ENCODE assay signal across 22 cellular contexts in the genomic region with DNA sequence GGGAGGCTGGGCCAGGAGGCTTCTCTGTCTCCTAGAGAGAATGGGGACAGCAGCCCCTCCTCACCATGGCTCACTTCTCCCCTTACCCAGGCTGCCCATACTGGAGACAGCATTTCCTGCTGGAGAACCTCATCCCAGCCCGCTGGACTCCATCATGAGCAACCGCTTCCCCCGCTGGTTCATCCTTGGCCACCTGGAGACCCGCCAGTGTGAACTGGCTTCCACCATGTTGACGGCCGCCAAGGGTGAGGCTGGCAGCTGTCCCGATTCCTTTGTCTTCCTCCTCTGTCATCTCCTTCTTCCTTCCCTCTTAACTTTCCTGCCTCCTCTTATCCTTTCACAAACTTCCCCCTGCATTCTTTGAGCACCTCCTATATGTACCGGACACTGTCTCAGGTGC. TPM values are rescaled to one million over a fixed set of nuclear protein-coding genes. Genes with fewer than 3 reads are reported as not detected.
DNase-seq lines count a peak whose midpoint lies in the region; ATAC-seq and TF ChIP-seq lines count a peak whose summit lies in the region.
"Had no signal": no experiment of that assay in that cellular context is flagged by ENCODE, and none has a peak within 500 bp of the region (broad histone marks: within the 10 kb centered on the region; RNA-seq: fewer than 3 reads in every experiment).

No MANE protein-coding gene starts in this region.

- H3K27ac Mint-ChIP-seq in activated T-helper 17 cell treated with anti-CD3 and anti-CD28 coated beads, Interleukin-2, amount 50 U/mL, for 72 hours: peak overlapping the region; percentile 36
- H3K27ac Mint-ChIP-seq in stimulated activated effector memory CD8-positive, alpha-beta T cell treated with anti-CD3 and anti-CD28 coated beads, Interleukin-12 subunit alpha, Interleukin-12 subunit beta, amount 100 ng/mL, for 72 hours: peak overlapping the region; percentile 0
- H3K27ac Mint-ChIP-seq: activated naive CD8-positive, alpha-beta T cell had no signal

- no peak overlapping the region for H3K18ac ChIP-seq in IMR-90 (ENCODE audit: low read depth, low read length)

- CTCF ChIA-PET in IMR-90 (lab: Yijun Ruan, JAX) (no interaction called here), mammary epithelial cell (lab: Charles Lee; ENCODE audit: low non-redundant PET) (interaction anchor here (0.5 kb wide), 1 partner anchor 858 kb away, joined by 4 read pairs; no protein-coding TSS in a partner anchor)

- H3K79me2 ChIP-seq in mammary epithelial cell (ENCODE audit: insufficient read depth, low read length): no peaks in the 10 kb centered on the region

- TF ChIP-seq CTCF in IMR-90 (conservative IDR thresholded peaks at IDR 0.05; ENCODE audit: low read depth, low read length) (no peak), left ventricle myocardium inferior (IDR thresholded peaks at IDR 0.05; ENCODE audit: borderline replicate concordance) (no peak), mammary epithelial cell (conservative IDR thresholded peaks at IDR 0.05 in 1 of 2, IDR thresholded peaks at IDR 0.05 in 1 of 2; ENCODE audit: extremely low read depth in 1 of 2, insufficient read depth in 1 of 2, low read depth in 1 of 2, low read length in 2 of 2) (no peak)

- H2BK120ac ChIP-seq in IMR-90 (ENCODE audit: low read depth, low read length): no peak overlapping the region

- no peak overlapping the region for H2BK15ac ChIP-seq in IMR-90 (ENCODE audit: low read depth, low read length)

- H3K4me1 Mint-ChIP-seq in activated T-helper 17 cell treated with anti-CD3 and anti-CD28 coated beads, Interleukin-2, amount 50 U/mL, for 72 hours: no peaks in the 10 kb centered on the region
- peaks cover 20% of the 10 kb centered on the region for H3K4me1 Mint-ChIP-seq in stimulated activated effector memory CD8-positive, alpha-beta T cell treated with anti-CD3 and anti-CD28 coated beads, Interleukin-12 subunit alpha, Interleukin-12 subunit beta, amount 100 ng/mL, for 72 hours

- peaks cover 11 to 42% of the 10 kb centered on the region in 2 experiments; a peak in 3 of 4 replicates for H3K79me1 ChIP-seq in IMR-90 (ENCODE audit: low read depth in 1 of 2, low read length in 2 of 2)

- ATAC-seq in IMR-90 (ENCODE audit: low read depth) (no peak), left colon (no peak), GM21381 (IDR thresholded peaks at IDR 0.05; ENCODE audit: unreplicated experiment) (no peak)
- ATAC-seq in activated T-helper 17 cell treated with anti-CD3 and anti-CD28 coated beads, Interleukin-2, amount 50 U/mL, for 72 hours (replicated peaks): no peak
- no peak for ATAC-seq in stimulated activated effector memory CD8-positive, alpha-beta T cell treated with anti-CD3 and anti-CD28 coated beads, Interleukin-12 subunit alpha, Interleukin-12 subunit beta, amount 100 ng/mL, for 72 hours
- ATAC-seq: natural killer cell had no signal

- BruUV-seq in IMR-90 (replicated peaks; lab: Mats Ljungman, UMichigan) (no TSS peak), mammary epithelial cell (replicated peaks; lab: Mats Ljungman, UMichigan) (no TSS peak)

- H2AK5ac ChIP-seq in IMR-90 (ENCODE audit: low read depth, low read length): no peak overlapping the region

- H3K4ac ChIP-seq in IMR-90 (ENCODE audit: low read depth, low read length): no peak overlapping the region

- no peak overlapping the region for H4K91ac ChIP-seq in IMR-90 (ENCODE audit: insufficient read depth, low read depth, low read length)

- no peaks in the 10 kb centered on the region for H3K4me1 ChIP-seq in IMR-90 (ENCODE audit: control insufficient read depth, insufficient read depth, low read length)
- H3K4me1 ChIP-seq in left ventricle myocardium inferior: peaks cover 12% of the 10 kb centered on the region
- H3K4me1 ChIP-seq in mammary epithelial cell (ENCODE audit: insufficient read depth, low read length): no peaks in the 10 kb centered on the region

- H3K9me1 ChIP-seq in IMR-90 (ENCODE audit: insufficient read depth, low read length): peaks cover 4% of the 10 kb centered on the region; the same call in 1 of the 2 replicates

- H4K5ac ChIP-seq in IMR-90 (ENCODE audit: low read depth, low read length): no peak overlapping the region

- no peak overlapping the region for H3K27ac ChIP-seq in IMR-90 (ENCODE audit: insufficient read depth, low read length)
- peak overlapping the region; percentile 73 for H3K27ac ChIP-seq in left ventricle myocardium inferior (replicated peaks)
- no peak overlapping the region for H3K27ac ChIP-seq in mammary epithelial cell (ENCODE audit: insufficient read depth, low read depth, low read length)
- H3K27ac ChIP-seq: ovary, SK-N-MC had no signal

- H2BK5ac ChIP-seq in IMR-90 (ENCODE audit: low read depth, low read length, poor library complexity, severe bottlenecking): no peak overlapping the region

- H2AFZ ChIP-seq in IMR-90 (replicated peaks; ENCODE audit: low read length, poor library complexity) (no peak overlapping the region), mammary epithelial cell (ENCODE audit: low read depth, low read length) (no peak overlapping the region)

- no peaks in the 10 kb centered on the region for H3K9me3 ChIP-seq in IMR-90 (ENCODE audit: control insufficient read depth, insufficient read depth, low read length)
- H3K9me3 ChIP-seq in left ventricle myocardium inferior (replicated peaks): no peaks in the 10 kb centered on the region
- H3K9me3 ChIP-seq in mammary epithelial cell (replicated peaks; ENCODE audit: insufficient read depth, low read length): no peaks in the 10 kb centered on the region
- H3K9me3 ChIP-seq: esophagus squamous epithelium, ovary had no signal

- no peaks in the 10 kb centered on the region for H3K27me3 Mint-ChIP-seq in activated T-helper 17 cell treated with anti-CD3 and anti-CD28 coated beads, Interleukin-2, amount 50 U/mL, for 72 hours
- H3K27me3 Mint-ChIP-seq: activated naive CD8-positive, alpha-beta T cell; CD4-positive, CD25-positive, alpha-beta regulatory T cell had no signal

- H3K9ac ChIP-seq in IMR-90 (ENCODE audit: low read depth, low read length) (no peak overlapping the region), mammary epithelial cell (ENCODE audit: insufficient read depth, low read length) (no peak overlapping the region)

- no peak overlapping the region for H3K4me3 Mint-ChIP-seq in activated T-helper 17 cell treated with anti-CD3 and anti-CD28 coated beads, Interleukin-2, amount 50 U/mL, for 72 hours
- H3K4me3 Mint-ChIP-seq in stimulated activated effector memory CD8-positive, alpha-beta T cell treated with anti-CD3 and anti-CD28 coated beads, Interleukin-12 subunit alpha, Interleukin-12 subunit beta, amount 100 ng/mL, for 72 hours: no peak overlapping the region
- H3K4me3 Mint-ChIP-seq: activated naive CD8-positive, alpha-beta T cell; CD4-positive, CD25-positive, alpha-beta regulatory T cell; natural killer cell had no signal

- H3K4me3 ChIP-seq in IMR-90 (ENCODE audit: insufficient read depth, low read depth, low read length) (no peak overlapping the region), left ventricle myocardium inferior (no peak overlapping the region), mammary epithelial cell (replicated peaks in 1 of 3; ENCODE audit: insufficient read depth in 1 of 3, low read depth in 2 of 3, low read length in 3 of 3) (no peak overlapping the region)
- H3K4me3 ChIP-seq: esophagus squamous epithelium, ovary, SK-N-MC had no signal

- POLR2A ChIA-PET in IMR-90 (lab: Charles Lee; ENCODE audit: unreplicated experiment): no interaction called here

- H2AK9ac ChIP-seq in IMR-90 (replicated peaks; ENCODE audit: low read depth, low read length, poor library complexity): peak overlapping the region; percentile 11

- in situ Hi-C loops in IMR-90 (cut with MboI; ENCODE audit: low sequenced_read_pairs) (no loop called here), mammary epithelial cell (cut with MboI; ENCODE audit: low sequenced_read_pairs in 2 of 2) (no loop called here)

- intact Hi-C loops in IMR-90 (cut with micrococcal nuclease): no loop called here
- intact Hi-C loops in left ventricle myocardium inferior (cut with micrococcal nuclease): no loop called here
- intact Hi-C loops in mammary epithelial cell (cut with micrococcal nuclease): no loop called here
- intact Hi-C loops in left colon (cut with DNase I, micrococcal nuclease): no loop called here

- H3K4me2 ChIP-seq in IMR-90 (ENCODE audit: low read depth, low read length) (no peak overlapping the region), mammary epithelial cell (ENCODE audit: insufficient read depth, low read depth, low read length) (no peak overlapping the region)

- H4K20me1 ChIP-seq in IMR-90 (ENCODE audit: insufficient read depth, low read length) (peaks cover 17% of the 10 kb centered on the region), mammary epithelial cell (ENCODE audit: insufficient read depth, low read length) (no peaks in the 10 kb centered on the region)

- DNase-seq in IMR-90 (no peak), left ventricle myocardium inferior (peak; percentile 69), mammary epithelial cell (no peak), left colon (no peak)
- no peak for DNase-seq in stimulated activated effector memory CD8-positive, alpha-beta T cell treated with anti-CD3 and anti-CD28 coated beads, Interleukin-12 subunit alpha, Interleukin-12 subunit beta, amount 100 ng/mL, for 72 hours (ENCODE audit: low spot score in 2 of 2)
- DNase-seq: activated T-cell treated with anti-CD3 and anti-CD28 coated beads, Interleukin-2, amount 50 U/mL, for 48 hours; CD4-positive, CD25-positive, alpha-beta regulatory T cell; effector memory CD4-positive, alpha-beta T cell; esophagus squamous epithelium; HCEC 1CT; kidney; MV-4-11; natural killer cell; NCI-H2171 treated with DMSO at 0.1 percent for 48 hours; NCI-H524 treated with DMSO at 0.1 percent for 48 hours had no signal

- H3K56ac ChIP-seq in IMR-90 (ENCODE audit: extremely low read depth, insufficient read depth, low read length): no peak overlapping the region

- no peak for TF ChIP-seq POLR2A in IMR-90 (IDR thresholded peaks at IDR 0.05; ENCODE audit: low read depth, low read length)

- H3K9me3 Mint-ChIP-seq in activated T-helper 17 cell treated with anti-CD3 and anti-CD28 coated beads, Interleukin-2, amount 50 U/mL, for 72 hours: no peaks in the 10 kb centered on the region
- H3K9me3 Mint-ChIP-seq in stimulated activated effector memory CD8-positive, alpha-beta T cell treated with anti-CD3 and anti-CD28 coated beads, Interleukin-12 subunit alpha, Interleukin-12 subunit beta, amount 100 ng/mL, for 72 hours: no peaks in the 10 kb centered on the region
- H3K9me3 Mint-ChIP-seq: CD4-positive, CD25-positive, alpha-beta regulatory T cell; natural killer cell had no signal

- dilution Hi-C loops in IMR-90 (cut with HindIII; ENCODE audit: low sequenced_read_pairs, unreplicated experiment) (no loop called here), mammary epithelial cell (cut with HindIII; ENCODE audit: low sequenced_read_pairs) (no loop called here)

- no peak overlapping the region for H2BK20ac ChIP-seq in IMR-90 (ENCODE audit: low read depth, low read length)

- no peak overlapping the region for H3K23ac ChIP-seq in IMR-90 (ENCODE audit: low read depth, low read length)

- H3K14ac ChIP-seq in IMR-90 (replicated peaks; ENCODE audit: low read depth, low read length): no peak overlapping the region

- no peak for TF ChIP-seq RAD21 in IMR-90 (IDR thresholded peaks at IDR 0.05; ENCODE audit: low read length)

- peaks cover 15% of the 10 kb centered on the region for H3K36me3 Mint-ChIP-seq in activated T-helper 17 cell treated with anti-CD3 and anti-CD28 coated beads, Interleukin-2, amount 50 U/mL, for 72 hours (ENCODE audit: low read depth)
- H3K36me3 Mint-ChIP-seq in stimulated activated effector memory CD8-positive, alpha-beta T cell treated with anti-CD3 and anti-CD28 coated beads, Interleukin-12 subunit alpha, Interleukin-12 subunit beta, amount 100 ng/mL, for 72 hours: peaks cover 54% of the 10 kb centered on the region
- H3K36me3 Mint-ChIP-seq: activated naive CD8-positive, alpha-beta T cell; natural killer cell had no signal

- H4K8ac ChIP-seq in IMR-90 (ENCODE audit: low read depth in 2 of 2, low read length in 2 of 2): no peak overlapping the region

- no peaks in the 10 kb centered on the region for H3K27me3 ChIP-seq in IMR-90 (ENCODE audit: control insufficient read depth, insufficient read depth, low read length)
- no peaks in the 10 kb centered on the region for H3K27me3 ChIP-seq in left ventricle myocardium inferior (ENCODE audit: low read depth)
- H3K27me3 ChIP-seq in mammary epithelial cell (ENCODE audit: insufficient read depth, low read length): no peaks in the 10 kb centered on the region
- H3K27me3 ChIP-seq: esophagus squamous epithelium, ovary had no signal

- H3K36me3 ChIP-seq in IMR-90 (ENCODE audit: control insufficient read depth, insufficient read depth, low read length) (peaks cover 54% of the 10 kb centered on the region), left ventricle myocardium inferior (peaks cover 25% of the 10 kb centered on the region), mammary epithelial cell (ENCODE audit: insufficient read depth, low read length) (peaks cover 2% of the 10 kb centered on the region)
- H3K36me3 ChIP-seq: ovary had no signal

- WGBS in IMR-90 (ENCODE audit: extremely low coverage in 2 of 2, insufficient read length in 1 of 2), 2 experiments: 91% methylated on average over 6 of the region's 8 CpGs; no CpG with 5 or more reads in 1 of the 2 experiments
- 83% methylated on average over 8 of the region's 8 CpGs for WGBS in mammary epithelial cell (ENCODE audit: low coverage, missing lambda C conversion rate)

RNA-seq across cellular contexts. Expression of a gene that starts 28.0 kb away (rescaled TPM):
- total RNA-seq in IMR-90 (2012; rRNA removed) (1.9 and 2.2 TPM in 2 replicates), left ventricle myocardium inferior (2.6 TPM), mammary epithelial cell (1 to 10 TPM; 3.2 to 5.4 TPM), left colon (1 to 10 TPM; 3.0 TPM)
- polyA plus RNA-seq in IMR-90 (2012; rRNA removed) (6.2 and 7.6 TPM in 2 replicates), mammary epithelial cell (1.3 TPM)
- 4.7 and 10.4 TPM in 2 replicates for polyA plus RNA-seq in IMR-90 (2012; cell fraction: cytosol; rRNA removed)
- polyA plus RNA-seq in IMR-90 (2012; cell fraction: nucleus; rRNA removed; ENCODE audit: low replicate concordance): 13.1 and 27.5 TPM in 2 replicates
- total RNA-seq in activated T-helper 17 cell treated with anti-CD3 and anti-CD28 coated beads, Interleukin-2, amount 50 U/mL, for 72 hours: 10 to 100 TPM in 1 of 2 donors, 1 to 10 TPM in 1; 5.4 to 10.6 TPM
- 1.8 TPM for polyA minus RNA-seq in mammary epithelial cell

RNA-seq across cellular contexts. Expression of a gene that starts 49.0 kb away (rescaled TPM):
- 61.3 and 68.3 TPM in 2 replicates for total RNA-seq in IMR-90 (2012; rRNA removed)
- polyA plus RNA-seq in IMR-90 (2012; rRNA removed): 290 and 349 TPM in 2 replicates
- polyA plus RNA-seq in IMR-90 (2012; cell fraction: cytosol; rRNA removed): 572 and 791 TPM in 2 replicates
- polyA plus RNA-seq in IMR-90 (2012; cell fraction: nucleus; rRNA removed; ENCODE audit: low replicate concordance): 129 and 215 TPM in 2 replicates
- 100 to 1,000 TPM in 1 of 2 donors, 10 to 100 TPM in 1; 76.7 to 127 TPM for total RNA-seq in activated T-helper 17 cell treated with anti-CD3 and anti-CD28 coated beads, Interleukin-2, amount 50 U/mL, for 72 hours
- 97.7 TPM for total RNA-seq in left ventricle myocardium inferior
- total RNA-seq in mammary epithelial cell: 100 to 1,000 TPM in 1 of 2 donors, 10 to 100 TPM in 1; 37.3 to 109 TPM
- polyA plus RNA-seq in mammary epithelial cell: 190 TPM
- 178 TPM for polyA minus RNA-seq in mammary epithelial cell
- 10 to 100 TPM; 44.9 to 46.7 TPM for total RNA-seq in left colon

RNA-seq across cellular contexts. Expression of a gene that starts 53.7 kb away (rescaled TPM):
- not detected in 2 replicates for total RNA-seq in IMR-90 (2012; rRNA removed)
- 0.63 and 0.85 TPM in 2 replicates for polyA plus RNA-seq in IMR-90 (2012; rRNA removed)
- polyA plus RNA-seq in IMR-90 (2012; cell fraction: cytosol; rRNA removed): 0.36 and 0.53 TPM in 2 replicates
- 2.2 and 3.8 TPM in 2 replicates for polyA plus RNA-seq in IMR-90 (2012; cell fraction: nucleus; rRNA removed; ENCODE audit: low replicate concordance)
- total RNA-seq in activated T-helper 17 cell treated with anti-CD3 and anti-CD28 coated beads, Interleukin-2, amount 50 U/mL, for 72 hours: 1 to 10 TPM; 1.2 to 3.6 TPM
- 1.3 TPM for total RNA-seq in left ventricle myocardium inferior
- total RNA-seq in mammary epithelial cell: under 1 TPM in 1 of 2 donors, not detected in 1; 0.73 TPM
- not detected for polyA plus RNA-seq in mammary epithelial cell
- polyA minus RNA-seq in mammary epithelial cell: not detected
- total RNA-seq in left colon: under 1 TPM in 1 of 2 donors, not detected in 1; 0.56 TPM
- total RNA-seq: CD4-positive, CD25-positive, alpha-beta regulatory T cell; esophagus squamous epithelium; HT1080; mesenteric fat pad had no signal
- polyA plus RNA-seq: CD4-positive, CD25-positive, alpha-beta regulatory T cell had no signal

RNA-seq across cellular contexts. Expression of a gene that starts 58.9 kb away (rescaled TPM):
- total RNA-seq in IMR-90 (2012; rRNA removed): 26.7 and 28.9 TPM in 2 replicates
- polyA plus RNA-seq in IMR-90 (2012; rRNA removed): 37.6 and 45.5 TPM in 2 replicates
- polyA plus RNA-seq in IMR-90 (2012; cell fraction: cytosol; rRNA removed): 29.4 and 32.6 TPM in 2 replicates
- polyA plus RNA-seq in IMR-90 (2012; cell fraction: nucleus; rRNA removed; ENCODE audit: low replicate concordance): 200 and 405 TPM in 2 replicates
- 10 to 100 TPM; 45.3 to 53.7 TPM for total RNA-seq in activated T-helper 17 cell treated with anti-CD3 and anti-CD28 coated beads, Interleukin-2, amount 50 U/mL, for 72 hours
- total RNA-seq in left ventricle myocardium inferior: 13.7 TPM
- total RNA-seq in mammary epithelial cell: 10 to 100 TPM; 29.0 to 36.7 TPM
- 32.6 TPM for polyA plus RNA-seq in mammary epithelial cell
- 23.5 TPM for polyA minus RNA-seq in mammary epithelial cell
- 10 to 100 TPM; 31.3 to 31.8 TPM for total RNA-seq in left colon
